In the genomic region with DNA sequence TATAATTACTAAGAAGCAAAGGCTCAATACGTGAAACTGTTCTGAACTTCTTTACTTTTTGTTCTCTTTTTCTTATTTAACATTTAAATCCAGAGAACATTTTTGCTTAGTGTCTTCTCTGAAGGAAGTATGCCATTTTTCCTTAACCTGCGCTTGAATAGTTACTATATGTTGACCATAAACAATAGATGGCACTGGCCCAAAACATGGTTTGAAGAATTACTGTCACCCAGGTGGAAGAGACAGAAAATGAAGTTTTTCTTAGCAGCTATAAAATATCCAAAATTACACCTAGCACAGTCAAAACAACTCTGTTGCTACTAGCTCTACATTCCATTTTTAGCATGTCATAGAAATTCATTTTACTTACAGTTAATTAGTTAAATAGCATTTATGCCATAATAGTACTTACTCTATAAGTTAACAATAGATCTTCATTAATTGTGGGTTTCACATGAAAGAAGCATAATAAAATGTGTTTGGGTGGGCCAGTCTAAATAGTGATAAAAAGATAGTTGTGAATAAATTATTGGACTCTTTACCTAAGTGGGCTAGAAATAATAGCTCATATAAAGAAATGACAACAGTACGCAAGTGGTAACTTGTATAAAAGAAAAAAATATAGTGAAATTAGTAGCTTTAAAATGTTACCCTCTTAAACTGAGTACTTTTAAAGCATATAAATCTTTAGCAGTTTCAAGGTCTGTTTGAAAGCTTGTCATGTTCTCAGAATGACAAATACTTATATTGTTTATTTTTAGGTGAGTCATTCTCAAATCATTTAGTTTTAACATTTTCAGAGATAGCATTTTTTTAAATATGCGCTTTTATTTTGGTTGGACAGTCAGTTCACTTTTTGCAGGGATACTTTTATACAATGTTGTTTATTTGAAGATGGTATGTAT, we compare ENCODE assay signal across 16 cellular contexts. TPM values are rescaled to one million over a fixed set of nuclear protein-coding genes. Genes with fewer than 3 reads are reported as not detected.
A peak's percentile ranks its signal among the peaks of the same experiment; 100 is the strongest.
DNase-seq lines count a peak whose midpoint lies in the region; ATAC-seq and TF ChIP-seq lines count a peak whose summit lies in the region.
"Had no signal": no experiment of that assay in that cellular context is flagged by ENCODE, and none has a peak within 500 bp of the region (broad histone marks: within the 10 kb centered on the region; RNA-seq: fewer than 3 reads in every experiment).

No MANE protein-coding gene starts in this region.

- H3K36me3 ChIP-seq in SJSA1, result peaks cover 34% of the 10 kb centered on the region

- no peaks in the 10 kb centered on the region for H3K27me3 ChIP-seq in SJSA1 (replicated peaks)
- H3K27me3 ChIP-seq: Peyer's patch, suprapubic skin had no signal

- no peak for TF ChIP-seq CTCF in type B pancreatic cell (conservative IDR thresholded peaks at IDR 0.05)

- H3K27ac Mint-ChIP-seq in type B pancreatic cell, result peak overlapping the region; percentile 39
- H3K27ac Mint-ChIP-seq in activated T-helper 17 cell treated with anti-CD3 and anti-CD28 coated beads, Interleukin-2, amount 50 U/mL, for 72 hours, result no peak overlapping the region
- H3K27ac Mint-ChIP-seq: activated naive CD8-positive, alpha-beta T cell treated with anti-CD3 and anti-CD28 coated beads, Interleukin-2, amount 10 ng/mL, durations not matched to agents 7 days and 5 days had no signal

- H3K4me1 Mint-ChIP-seq in type B pancreatic cell (ENCODE audit: unreplicated experiment), result peaks cover 22% of the 10 kb centered on the region
- H3K4me1 Mint-ChIP-seq in activated T-helper 17 cell treated with anti-CD3 and anti-CD28 coated beads, Interleukin-2, amount 50 U/mL, for 72 hours, result peaks cover 7% of the 10 kb centered on the region

- H3K4me1 ChIP-seq in SJSA1 (replicated peaks), result peaks cover 31% of the 10 kb centered on the region

- H3K27me3 Mint-ChIP-seq in type B pancreatic cell, result no peaks in the 10 kb centered on the region
- no peaks in the 10 kb centered on the region for H3K27me3 Mint-ChIP-seq in activated T-helper 17 cell treated with anti-CD3 and anti-CD28 coated beads, Interleukin-2, amount 50 U/mL, for 72 hours
- H3K27me3 Mint-ChIP-seq: activated naive CD8-positive, alpha-beta T cell treated with anti-CD3 and anti-CD28 coated beads, Interleukin-2, amount 10 ng/mL, durations not matched to agents 7 days and 5 days had no signal

- H3K4me3 ChIP-seq in SJSA1, result no peak overlapping the region
- H3K4me3 ChIP-seq: left ventricle myocardium inferior, Peyer's patch, suprapubic skin had no signal

- no peaks in the 10 kb centered on the region for H3K9me3 ChIP-seq in SJSA1 (replicated peaks)
- H3K9me3 ChIP-seq: left ventricle myocardium inferior, Peyer's patch, suprapubic skin had no signal

- peak overlapping the region; percentile 5 for H3K4me3 Mint-ChIP-seq in type B pancreatic cell
- no peak overlapping the region for H3K4me3 Mint-ChIP-seq in activated T-helper 17 cell treated with anti-CD3 and anti-CD28 coated beads, Interleukin-2, amount 50 U/mL, for 72 hours
- H3K4me3 Mint-ChIP-seq: activated naive CD8-positive, alpha-beta T cell treated with anti-CD3 and anti-CD28 coated beads, Interleukin-2, amount 10 ng/mL, durations not matched to agents 7 days and 5 days had no signal

- DNase-seq in DMS79 treated with DMSO at 0.1 percent for 48 hours (lab: John Stamatoyannopoulos, UW), result peak; percentile 39
- no peak for DNase-seq in DMS79 (lab: John Stamatoyannopoulos, UW)
- peak in 1 of 2 experiments; percentile 64 for DNase-seq in SJSA1 (ENCODE audit: low read depth in 1 of 2, low spot score in 2 of 2)
- DNase-seq in fibroblast of peridontal ligament (ENCODE audit: extremely low read depth), result peak; percentile 43
- DNase-seq in type B pancreatic cell (ENCODE audit: extremely low spot score, unreplicated experiment), result no peak
- DNase-seq in stimulated activated CD4-positive, alpha-beta T cell treated with anti-CD3 and anti-CD28 coated beads, Interleukin-12 subunit alpha, Interleukin-12 subunit beta, amount 100 ng/mL, for 4 hours, result no peak
- DNase-seq: 8988T; activated naive CD8-positive, alpha-beta T cell treated with anti-CD3 and anti-CD28 coated beads, Interleukin-2, amount 10 ng/mL, durations not matched to agents 7 days and 5 days; head of caudate nucleus; left ventricle myocardium inferior; MV-4-11; Peyer's patch had no signal

- H3K9me3 Mint-ChIP-seq in type B pancreatic cell, result peaks cover 6% of the 10 kb centered on the region
- no peaks in the 10 kb centered on the region for H3K9me3 Mint-ChIP-seq in activated T-helper 17 cell treated with anti-CD3 and anti-CD28 coated beads, Interleukin-2, amount 50 U/mL, for 72 hours
- H3K9me3 Mint-ChIP-seq: activated naive CD8-positive, alpha-beta T cell treated with anti-CD3 and anti-CD28 coated beads, Interleukin-2, amount 10 ng/mL, durations not matched to agents 7 days and 5 days; neural crest cell had no signal

- ATAC-seq in GM18858 (IDR thresholded peaks at IDR 0.05; ENCODE audit: unreplicated experiment), result no peak
- ATAC-seq in activated T-helper 17 cell treated with anti-CD3 and anti-CD28 coated beads, Interleukin-2, amount 50 U/mL, for 72 hours (replicated peaks), result no peak

- peaks cover 27% of the 10 kb centered on the region for H3K36me3 Mint-ChIP-seq in type B pancreatic cell
- peaks cover 48% of the 10 kb centered on the region for H3K36me3 Mint-ChIP-seq in activated T-helper 17 cell treated with anti-CD3 and anti-CD28 coated beads, Interleukin-2, amount 50 U/mL, for 72 hours (ENCODE audit: low read depth)

- peak overlapping the region; percentile 80 for H3K27ac ChIP-seq in SJSA1
- H3K27ac ChIP-seq: left ventricle myocardium inferior, Peyer's patch, suprapubic skin had no signal

RNA-seq across cellular contexts. Expression of a gene that starts 3.7 kb away (rescaled TPM):
- total RNA-seq in SJSA1 (2014; rRNA removed; shearing (Covaris generic)), result 25.8 and 30.8 TPM in 2 replicates
- total RNA-seq in type B pancreatic cell (ENCODE audit: low replicate concordance), result 12.7 and 16.4 TPM in 2 replicates
- total RNA-seq in activated T-helper 17 cell treated with anti-CD3 and anti-CD28 coated beads, Interleukin-2, amount 50 U/mL, for 72 hours, result 10 to 100 TPM in 1 of 2 donors, 1 to 10 TPM in 1; 8.5 to 11.1 TPM

Comparison
In these comparisons a context has a peak if more than half of its experiments do, and no peak if none do; other contexts are left out.
1. DNase-seq: peak in DMS79 treated with DMSO at 0.1 percent for 48 hours (single experiment) and fibroblast of peridontal ligament (single experiment); none in DMS79 (single experiment), type B pancreatic cell (single experiment) and stimulated activated CD4-positive, alpha-beta T cell treated with anti-CD3 and anti-CD28 coated beads, Interleukin-12 subunit alpha, Interleukin-12 subunit beta, amount 100 ng/mL, for 4 hours (single experiment).